Comparison of ENCODE assay signal across 8 cellular contexts in genomic region chr7:101602484-101603241, GRCh38. TPM values are rescaled to one million over a fixed set of nuclear protein-coding genes. Genes with fewer than 3 reads are reported as not detected.
DNase-seq lines count a peak whose midpoint lies in the region; ATAC-seq and TF ChIP-seq lines count a peak whose summit lies in the region.

No MANE protein-coding gene starts in this region.

- H3K9me2 ChIP-seq in OCI-LY7 (ENCODE audit: insufficient read depth, low read length): no peaks in the 10 kb centered on the region

- no peaks in the 10 kb centered on the region for H3K36me3 Mint-ChIP-seq in nephron (ENCODE audit: low read depth)
- no peaks in the 10 kb centered on the region for H3K36me3 Mint-ChIP-seq in stimulated activated naive B cell treated with anti-CD40 and anti-IgM and Interleukin-4, amounts not matched to agents 10 μg/mL and 1 μg/mL and 100 μg/mL, for 72 hours

- intact Hi-C loops in OCI-LY7 (cut with micrococcal nuclease; ENCODE audit: unreplicated experiment): loop anchor here (1.0 to 5.0 kb wide), 5 partner anchors 60 to 670 kb away; no protein-coding TSS in a partner anchor
- intact Hi-C loops in esophagus squamous epithelium (cut with DNase I): loop anchor here (10.0 kb wide), 1 partner anchor 212 kb away; the partner anchor contains the start of gene CUX1

- WGBS in esophagus squamous epithelium, 2 donors: 30 to 40% methylated on average over 1 to 12 of the region's 25 CpGs

- CTCF ChIA-PET in OCI-LY7 (lab: Charles Lee; ENCODE audit: unreplicated experiment): interaction anchor here (0.6 to 1.1 kb wide), 6 partner anchors 9 to 215 kb away, joined by 3 read pairs; no protein-coding TSS in a partner anchor

- POLR2A ChIA-PET in OCI-LY7 (lab: Charles Lee): interaction anchor here (0.6 to 1.2 kb wide), 5 partner anchors 9 to 86 kb away, joined by 3 read pairs; no protein-coding TSS in a partner anchor

- no peaks in the 10 kb centered on the region for H3K9me3 ChIP-seq in OCI-LY7 (ENCODE audit: low read length)
- no peaks in the 10 kb centered on the region for H3K9me3 ChIP-seq in esophagus squamous epithelium

- H2AFZ ChIP-seq in OCI-LY7 (ENCODE audit: low read length): no peak overlapping the region

- H3K27me3 ChIP-seq in esophagus squamous epithelium: peaks cover 0 to 25% (median 0%) of the 10 kb centered on the region in 4 donors

- H3K4me3 Mint-ChIP-seq in nephron: no peak overlapping the region
- no peak overlapping the region for H3K4me3 Mint-ChIP-seq in stimulated activated naive B cell treated with anti-CD40 and anti-IgM and Interleukin-4, amounts not matched to agents 10 μg/mL and 1 μg/mL and 100 μg/mL, for 72 hours

- TF ChIP-seq POLR2A in esophagus squamous epithelium (IDR thresholded peaks at IDR 0.05): no peak

- peak; percentile 98 for TF ChIP-seq CTCF in OCI-LY7 (conservative IDR thresholded peaks at IDR 0.05; ENCODE audit: low read length)
- TF ChIP-seq CTCF in esophagus squamous epithelium (IDR thresholded peaks at IDR 0.05): peak; percentile 73 to 86 (median 80)
- peak; percentile 93 to 97 (median 95) for TF ChIP-seq CTCF in nephron (IDR thresholded peaks at IDR 0.05; ENCODE audit: unreplicated experiment in 3 of 3)

- peaks cover 4% of the 10 kb centered on the region for H3K27me3 Mint-ChIP-seq in nephron (ENCODE audit: low read depth)
- H3K27me3 Mint-ChIP-seq in stimulated activated naive B cell treated with anti-CD40 and anti-IgM and Interleukin-4, amounts not matched to agents 10 μg/mL and 1 μg/mL and 100 μg/mL, for 72 hours: peaks cover 3 to 19% of the 10 kb centered on the region in 2 donors

- H3K79me2 ChIP-seq in OCI-LY7 (ENCODE audit: insufficient read depth, low read depth, low read length): no peaks in the 10 kb centered on the region

- H3K4me3 ChIP-seq in OCI-LY7 (ENCODE audit: low read depth, low read length, poor library complexity, severe bottlenecking) (no peak overlapping the region), esophagus squamous epithelium (no peak overlapping the region)

- H3K9me3 Mint-ChIP-seq in nephron: no peaks in the 10 kb centered on the region
- H3K9me3 Mint-ChIP-seq in stimulated activated naive B cell treated with anti-CD40 and anti-IgM and Interleukin-4, amounts not matched to agents 10 μg/mL and 1 μg/mL and 100 μg/mL, for 72 hours: no peaks in the 10 kb centered on the region

- H3K36me3 ChIP-seq in OCI-LY7 (ENCODE audit: insufficient read depth, low read length) (no peaks in the 10 kb centered on the region), esophagus squamous epithelium (no peaks in the 10 kb centered on the region)

- H3K4me1 Mint-ChIP-seq in nephron: peaks cover 23% of the 10 kb centered on the region
- peaks cover 3 to 7% of the 10 kb centered on the region in 2 donors for H3K4me1 Mint-ChIP-seq in stimulated activated naive B cell treated with anti-CD40 and anti-IgM and Interleukin-4, amounts not matched to agents 10 μg/mL and 1 μg/mL and 100 μg/mL, for 72 hours

- H3K27ac Mint-ChIP-seq in nephron: peak overlapping the region in 2 of 3 experiments; percentile 51 to 78
- H3K27ac Mint-ChIP-seq in stimulated activated naive B cell treated with anti-CD40 and anti-IgM and Interleukin-4, amounts not matched to agents 10 μg/mL and 1 μg/mL and 100 μg/mL, for 72 hours: no peak overlapping the region

- peak; percentile 41 for DNase-seq in DMS153 (lab: John Stamatoyannopoulos, UW)
- DNase-seq in HS-5 (ENCODE audit: low read depth): peak; percentile 8
- DNase-seq in OCI-LY7 (ENCODE audit: low spot score): peak; percentile 85
- peak; percentile 49 for DNase-seq in activated T-cell treated with anti-CD3 and anti-CD28 coated beads for 4 hours
- no peak for DNase-seq in esophagus squamous epithelium (lab: John Stamatoyannopoulos, UW)
- peak; percentile 44 for DNase-seq in stimulated activated naive B cell treated with anti-CD40 and anti-IgM and Interleukin-4, amounts not matched to agents 10 μg/mL and 1 μg/mL and 100 μg/mL, for 72 hours

- ATAC-seq in stimulated activated naive B cell treated with anti-CD40 and anti-IgM and Interleukin-4, amounts not matched to agents 10 μg/mL and 1 μg/mL and 100 μg/mL, for 72 hours (replicated peaks): peak; percentile 94 to 96
- ATAC-seq in HG03520 (IDR thresholded peaks at IDR 0.05; ENCODE audit: unreplicated experiment): no peak

- H3K4me2 ChIP-seq in OCI-LY7 (ENCODE audit: low read length): no peak overlapping the region

- H4K20me1 ChIP-seq in OCI-LY7 (ENCODE audit: insufficient read depth, low read length): no peaks in the 10 kb centered on the region

- H3K4me1 ChIP-seq in OCI-LY7 (ENCODE audit: insufficient read depth, low read length, poor library complexity, severe bottlenecking) (peaks cover 10% of the 10 kb centered on the region), esophagus squamous epithelium (peaks cover 6 to 22% (median 7%) of the 10 kb centered on the region in 3 donors)

- no peak overlapping the region for H3K27ac ChIP-seq in OCI-LY7 (ENCODE audit: low read depth, low read length, poor library complexity, severe bottlenecking)
- no peak overlapping the region for H3K27ac ChIP-seq in esophagus squamous epithelium

- BruUV-seq in OCI-LY7 (replicated peaks; lab: Mats Ljungman, UMichigan): no TSS peak

RNA-seq across cellular contexts. Expression of gene MYL10, which starts 26.4 kb away (rescaled TPM):
- total RNA-seq in OCI-LY7 (2014; rRNA removed; shearing (Covaris generic)): not detected in 2 replicates
- total RNA-seq in OCI-LY7 (2022) (not detected in 2 replicates), esophagus squamous epithelium (not detected)
